8 cellular contexts compared by ENCODE assay signal in genomic region chr12:63420206-63420644, GRCh38.
DNase-seq lines count a peak whose midpoint lies in the region; ATAC-seq and TF ChIP-seq lines count a peak whose summit lies in the region.

No MANE protein-coding gene starts in this region.

- no peaks in the 10 kb centered on the region for H3K4me1 ChIP-seq in tibial nerve

- H3K27ac ChIP-seq in tibial nerve = no peak overlapping the region

- no peaks in the 10 kb centered on the region for H3K9me3 Mint-ChIP-seq in activated T-cell treated with anti-CD3 and anti-CD28 coated beads, Interleukin-2, amount 50 U/mL, for 72 hours

- no peaks in the 10 kb centered on the region for H3K4me1 Mint-ChIP-seq in activated T-cell treated with anti-CD3 and anti-CD28 coated beads, Interleukin-2, amount 50 U/mL, for 72 hours (ENCODE audit: low read depth)

- 22 to 32% methylated on average over 6 of the region's 6 CpGs for WGBS in tibial nerve, 2 donors

- H3K4me3 ChIP-seq in tibial nerve = no peak overlapping the region

- no peaks in the 10 kb centered on the region for H3K36me3 Mint-ChIP-seq in activated T-cell treated with anti-CD3 and anti-CD28 coated beads, Interleukin-2, amount 50 U/mL, for 72 hours (ENCODE audit: insufficient read depth in 2 of 2)

- TF ChIP-seq CTCF in tibial nerve (IDR thresholded peaks at IDR 0.05) = no peak

- H3K36me3 ChIP-seq in tibial nerve = no peaks in the 10 kb centered on the region

- H3K9me3 ChIP-seq in tibial nerve = peaks cover 0 to 30% (median 0%) of the 10 kb centered on the region in 4 donors

- TF ChIP-seq EP300 in tibial nerve (IDR thresholded peaks at IDR 0.05) = no peak

- no peak for TF ChIP-seq POLR2A in tibial nerve (IDR thresholded peaks at IDR 0.05)

- ATAC-seq in activated T-cell treated with anti-CD3 and anti-CD28 coated beads, Interleukin-2, amount 50 U/mL, for 72 hours (replicated peaks in 1 of 2) = peak in 1 of 2 donors; percentile 41
- ATAC-seq in GM21529 (IDR thresholded peaks at IDR 0.05; ENCODE audit: unreplicated experiment) (peak; percentile 95), left lobe of liver (peak; percentile 93)

- H3K27me3 ChIP-seq in tibial nerve = no peaks in the 10 kb centered on the region

- H3K27ac Mint-ChIP-seq in activated T-cell treated with anti-CD3 and anti-CD28 coated beads, Interleukin-2, amount 50 U/mL, for 72 hours = no peak overlapping the region

- H3K4me3 Mint-ChIP-seq in activated T-cell treated with anti-CD3 and anti-CD28 coated beads, Interleukin-2, amount 50 U/mL, for 72 hours = no peak overlapping the region

- DNase-seq in activated T-cell treated with anti-CD3 and anti-CD28 coated beads, Interleukin-2, amount 50 U/mL, for 72 hours = peak; percentile 26 to 35
- no peak for DNase-seq in activated T-cell treated with anti-CD3 and anti-CD28 coated beads, Interleukin-2, amount 50 U/mL, for 1 hour
- DNase-seq in HT1080 (ENCODE audit: low read depth) = peak; percentile 75
- peak; percentile 83 for DNase-seq in NCI-H82 (lab: John Stamatoyannopoulos, UW)
- peak; percentile 56 for DNase-seq in amniotic epithelial cell (ENCODE audit: low read depth)
- peak; percentile 59 for DNase-seq in left lobe of liver (ENCODE audit: low spot score)
- DNase-seq in tibial nerve (ENCODE audit: low spot score in 2 of 2) = no peak

- peaks cover 12% of the 10 kb centered on the region for H3K27me3 Mint-ChIP-seq in activated T-cell treated with anti-CD3 and anti-CD28 coated beads, Interleukin-2, amount 50 U/mL, for 72 hours (ENCODE audit: low read depth)

Comparison
In these comparisons a context has a peak if more than half of its experiments do, and no peak if none do; other contexts are left out.
1. DNase-seq: peak in activated T-cell treated with anti-CD3 and anti-CD28 coated beads, Interleukin-2, amount 50 U/mL, for 72 hours (2 of 2), HT1080 (single experiment), NCI-H82 (single experiment), amniotic epithelial cell (single experiment) and left lobe of liver (single experiment); none in activated T-cell treated with anti-CD3 and anti-CD28 coated beads, Interleukin-2, amount 50 U/mL, for 1 hour (single experiment) and tibial nerve (0 of 2).